In the genomic region with DNA sequence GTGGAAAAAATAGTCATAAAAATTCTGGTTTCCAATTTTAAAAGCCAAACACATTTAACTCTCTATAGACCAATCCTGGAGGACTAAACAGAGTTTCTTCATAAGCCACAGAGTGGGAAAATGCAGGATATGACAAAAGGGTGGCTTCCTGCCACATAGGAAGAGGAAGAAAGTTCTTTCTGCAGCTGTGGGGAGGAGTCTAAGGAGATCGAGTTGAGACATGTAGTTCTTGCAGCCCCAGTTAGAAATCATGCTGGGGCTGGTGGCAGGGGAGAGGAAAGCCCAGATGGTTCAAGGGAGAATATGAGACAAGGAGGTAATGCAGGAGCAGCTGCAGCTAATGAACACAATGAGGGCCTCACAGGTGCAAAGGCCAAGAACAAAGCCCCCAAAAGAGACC, we compare ENCODE assay signal across 10 cellular contexts.
DNase-seq lines count a peak whose midpoint lies in the region; ATAC-seq and TF ChIP-seq lines count a peak whose summit lies in the region.
"Had no signal": no experiment of that assay in that cellular context is flagged by ENCODE, and none has a peak within 500 bp of the region (broad histone marks: within the 10 kb centered on the region; RNA-seq: fewer than 3 reads in every experiment).

No MANE protein-coding gene starts in this region.

- H3K4me3 Mint-ChIP-seq in Calu3 (ENCODE audit: low read depth, unreplicated experiment) = no peak overlapping the region
- H3K4me3 Mint-ChIP-seq in WTC11 = no peak overlapping the region
- H3K4me3 Mint-ChIP-seq in chondrocyte (ENCODE audit: unreplicated experiment) = no peak overlapping the region
- H3K4me3 Mint-ChIP-seq: stimulated activated memory B cell treated with anti-CD40 and anti-IgM and Interleukin-4, amounts not matched to agents 10 μg/mL and 1 μg/mL and 100 μg/mL, for 72 hours had no signal

- DNase-seq in Calu3 = no peak
- peak; percentile 88 for DNase-seq in KBM-7
- no peak for DNase-seq in WTC11 (ENCODE audit: low spot score)
- peak in 1 of 3 donors; percentile 8 for DNase-seq in mucosa of descending colon
- no peak for DNase-seq in GM20000 (ENCODE audit: low spot score)
- DNase-seq in chondrocyte (ENCODE audit: low spot score) = no peak

- intact Hi-C loops in Calu3 (cut with micrococcal nuclease; ENCODE audit: unreplicated experiment) (no loop called here), mucosa of descending colon (cut with DNase I, micrococcal nuclease) (no loop called here)

- H3K36me3 Mint-ChIP-seq in Calu3 (ENCODE audit: insufficient read depth, unreplicated experiment) (no peaks in the 10 kb centered on the region), WTC11 (no peaks in the 10 kb centered on the region), chondrocyte (ENCODE audit: low read depth) (no peaks in the 10 kb centered on the region)
- H3K36me3 Mint-ChIP-seq: stimulated activated memory B cell treated with anti-CD40 and anti-IgM and Interleukin-4, amounts not matched to agents 10 μg/mL and 1 μg/mL and 100 μg/mL, for 72 hours had no signal

- H3K27ac Mint-ChIP-seq in Calu3 (ENCODE audit: unreplicated experiment) (peak overlapping the region; percentile 13), WTC11 (peak overlapping the region; percentile 19), chondrocyte (ENCODE audit: unreplicated experiment) (no peak overlapping the region)
- H3K27ac Mint-ChIP-seq: stimulated activated memory B cell treated with anti-CD40 and anti-IgM and Interleukin-4, amounts not matched to agents 10 μg/mL and 1 μg/mL and 100 μg/mL, for 72 hours had no signal

- no peak overlapping the region for H3K4me3 ChIP-seq in mucosa of descending colon

- TF ChIP-seq CTCF in Calu3 (IDR thresholded peaks at IDR 0.05; ENCODE audit: unreplicated experiment) (no peak), WTC11 (IDR thresholded peaks at IDR 0.05) (no peak), mucosa of descending colon (IDR thresholded peaks at IDR 0.05) (no peak), GM20000 (IDR thresholded peaks at IDR 0.05; ENCODE audit: extremely low read depth, missing control alignments) (no peak), chondrocyte (IDR thresholded peaks at IDR 0.05) (no peak)

- H3K27me3 Mint-ChIP-seq in Calu3 (ENCODE audit: unreplicated experiment) = no peaks in the 10 kb centered on the region
- H3K27me3 Mint-ChIP-seq in WTC11 (ENCODE audit: low read depth) = no peaks in the 10 kb centered on the region
- H3K27me3 Mint-ChIP-seq in chondrocyte (ENCODE audit: low read depth) = peaks cover 8% of the 10 kb centered on the region

- in situ Hi-C loops in KBM-7 (cut with MboI; ENCODE audit: low pct_unique_long_range_greater_than_20kb, low sequenced_read_pairs) = no loop called here

- no TSS peak for BruUV-seq in Calu3 (replicated peaks; lab: Mats Ljungman, UMichigan)

- no peaks in the 10 kb centered on the region for H3K4me1 ChIP-seq in mucosa of descending colon (ENCODE audit: low read depth)
- H3K4me1 ChIP-seq: parathyroid adenoma had no signal

- H3K4me1 Mint-ChIP-seq in Calu3 (ENCODE audit: low read depth, unreplicated experiment) (peaks cover 19% of the 10 kb centered on the region), WTC11 (peaks cover 17% of the 10 kb centered on the region), chondrocyte (ENCODE audit: low read depth) (peaks cover 3% of the 10 kb centered on the region)

- ATAC-seq in WTC11 (peak; percentile 47), mucosa of descending colon (peak; percentile 41), GM21825 (IDR thresholded peaks at IDR 0.05; ENCODE audit: unreplicated experiment) (no peak), HG02981 (IDR thresholded peaks at IDR 0.05; ENCODE audit: unreplicated experiment) (no peak)
- ATAC-seq: stimulated activated memory B cell treated with anti-CD40 and anti-IgM and Interleukin-4, amounts not matched to agents 10 μg/mL and 1 μg/mL and 100 μg/mL, for 72 hours had no signal

- H3K9me3 ChIP-seq in mucosa of descending colon = no peaks in the 10 kb centered on the region

- H3K36me3 ChIP-seq in mucosa of descending colon (ENCODE audit: low read depth) = no peaks in the 10 kb centered on the region

- POLR2A ChIA-PET in WTC11 (lab: Charles Lee) = no interaction called here

- CTCF ChIA-PET in Calu3 (lab: Charles Lee) (no interaction called here), WTC11 (lab: Charles Lee) (interaction anchor here (1.7 kb wide), 1 partner anchor 84 kb away, joined by 5 read pairs; no protein-coding TSS in a partner anchor)

- H3K9me3 Mint-ChIP-seq in Calu3 (ENCODE audit: low read depth, unreplicated experiment) = no peaks in the 10 kb centered on the region
- H3K9me3 Mint-ChIP-seq in WTC11 = no peaks in the 10 kb centered on the region
- H3K9me3 Mint-ChIP-seq in chondrocyte (ENCODE audit: low read depth) = no peaks in the 10 kb centered on the region
- H3K9me3 Mint-ChIP-seq: stimulated activated memory B cell treated with anti-CD40 and anti-IgM and Interleukin-4, amounts not matched to agents 10 μg/mL and 1 μg/mL and 100 μg/mL, for 72 hours had no signal

TF ChIP-seq in WTC11, 78 proteins besides CTCF, POLR2A, EP300 and RAD21 (continues in another document):
- TF ChIP-seq SP1 (CRISPR knock-in tag; conservative IDR thresholded peaks at IDR 0.05) = no peak
- TF ChIP-seq FOXP1 (CRISPR knock-in tag; IDR thresholded peaks at IDR 0.05; ENCODE audit: borderline replicate concordance) = no peak
- TF ChIP-seq KAT7 (CRISPR knock-in tag; IDR thresholded peaks at IDR 0.05; ENCODE audit: borderline replicate concordance) = no peak
- TF ChIP-seq, protein P1, sequence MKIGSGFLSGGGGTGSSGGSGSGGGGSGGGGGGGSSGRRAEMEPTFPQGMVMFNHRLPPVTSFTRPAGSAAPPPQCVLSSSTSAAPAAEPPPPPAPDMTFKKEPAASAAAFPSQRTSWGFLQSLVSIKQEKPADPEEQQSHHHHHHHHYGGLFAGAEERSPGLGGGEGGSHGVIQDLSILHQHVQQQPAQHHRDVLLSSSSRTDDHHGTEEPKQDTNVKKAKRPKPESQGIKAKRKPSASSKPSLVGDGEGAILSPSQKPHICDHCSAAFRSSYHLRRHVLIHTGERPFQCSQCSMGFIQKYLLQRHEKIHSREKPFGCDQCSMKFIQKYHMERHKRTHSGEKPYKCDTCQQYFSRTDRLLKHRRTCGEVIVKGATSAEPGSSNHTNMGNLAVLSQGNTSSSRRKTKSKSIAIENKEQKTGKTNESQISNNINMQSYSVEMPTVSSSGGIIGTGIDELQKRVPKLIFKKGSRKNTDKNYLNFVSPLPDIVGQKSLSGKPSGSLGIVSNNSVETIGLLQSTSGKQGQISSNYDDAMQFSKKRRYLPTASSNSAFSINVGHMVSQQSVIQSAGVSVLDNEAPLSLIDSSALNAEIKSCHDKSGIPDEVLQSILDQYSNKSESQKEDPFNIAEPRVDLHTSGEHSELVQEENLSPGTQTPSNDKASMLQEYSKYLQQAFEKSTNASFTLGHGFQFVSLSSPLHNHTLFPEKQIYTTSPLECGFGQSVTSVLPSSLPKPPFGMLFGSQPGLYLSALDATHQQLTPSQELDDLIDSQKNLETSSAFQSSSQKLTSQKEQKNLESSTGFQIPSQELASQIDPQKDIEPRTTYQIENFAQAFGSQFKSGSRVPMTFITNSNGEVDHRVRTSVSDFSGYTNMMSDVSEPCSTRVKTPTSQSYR (CRISPR knock-in tag; IDR thresholded peaks at IDR 0.05) = no peak
- TF ChIP-seq TEAD1 (CRISPR knock-in tag; IDR thresholded peaks at IDR 0.05) = no peak
- no peak for TF ChIP-seq ZNF263 (CRISPR knock-in tag; IDR thresholded peaks at IDR 0.05; ENCODE audit: low read depth)
- no peak for TF ChIP-seq USF2 (CRISPR knock-in tag; IDR thresholded peaks at IDR 0.05)
- TF ChIP-seq, protein P2, sequence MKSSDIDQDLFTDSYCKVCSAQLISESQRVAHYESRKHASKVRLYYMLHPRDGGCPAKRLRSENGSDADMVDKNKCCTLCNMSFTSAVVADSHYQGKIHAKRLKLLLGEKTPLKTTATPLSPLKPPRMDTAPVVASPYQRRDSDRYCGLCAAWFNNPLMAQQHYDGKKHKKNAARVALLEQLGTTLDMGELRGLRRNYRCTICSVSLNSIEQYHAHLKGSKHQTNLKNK (CRISPR knock-in tag; IDR thresholded peaks at IDR 0.05) = no peak
- no peak for TF ChIP-seq RORB (CRISPR knock-in tag; IDR thresholded peaks at IDR 0.05)
- no peak for TF ChIP-seq EMX1 (CRISPR knock-in tag; IDR thresholded peaks at IDR 0.05)
- TF ChIP-seq ZBTB21 (CRISPR knock-in tag; IDR thresholded peaks at IDR 0.05; ENCODE audit: borderline replicate concordance) = no peak
- TF ChIP-seq, protein P3, sequence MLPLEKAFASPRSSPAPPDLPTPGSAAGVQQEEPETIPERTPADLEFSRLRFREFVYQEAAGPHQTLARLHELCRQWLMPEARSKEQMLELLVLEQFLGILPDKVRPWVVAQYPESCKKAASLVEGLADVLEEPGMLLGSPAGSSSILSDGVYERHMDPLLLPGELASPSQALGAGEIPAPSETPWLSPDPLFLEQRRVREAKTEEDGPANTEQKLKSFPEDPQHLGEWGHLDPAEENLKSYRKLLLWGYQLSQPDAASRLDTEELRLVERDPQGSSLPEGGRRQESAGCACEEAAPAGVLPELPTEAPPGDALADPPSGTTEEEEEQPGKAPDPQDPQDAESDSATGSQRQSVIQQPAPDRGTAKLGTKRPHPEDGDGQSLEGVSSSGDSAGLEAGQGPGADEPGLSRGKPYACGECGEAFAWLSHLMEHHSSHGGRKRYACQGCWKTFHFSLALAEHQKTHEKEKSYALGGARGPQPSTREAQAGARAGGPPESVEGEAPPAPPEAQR (CRISPR knock-in tag; IDR thresholded peaks at IDR 0.05) = no peak
- TF ChIP-seq NFATC4 (CRISPR knock-in tag; IDR thresholded peaks at IDR 0.05) = no peak
- TF ChIP-seq MYBL2 (CRISPR knock-in tag; IDR thresholded peaks at IDR 0.05) = no peak
- TF ChIP-seq NR1H2 (CRISPR knock-in tag; IDR thresholded peaks at IDR 0.05) = no peak
- TF ChIP-seq E2F1 (CRISPR knock-in tag; IDR thresholded peaks at IDR 0.05) = no peak

Comparison
In these comparisons a context has a peak if more than half of its experiments do, and no peak if none do; other contexts are left out.
1. ATAC-seq: peak in WTC11 (single experiment) and mucosa of descending colon (single experiment); none in GM21825 (single experiment) and HG02981 (single experiment).